9 cellular contexts compared by ENCODE assay signal in genomic region chr12:12384601-12385321, GRCh38.
DNase-seq lines count a peak whose midpoint lies in the region; ATAC-seq and TF ChIP-seq lines count a peak whose summit lies in the region.
"Had no signal": no experiment of that assay in that cellular context is flagged by ENCODE, and none has a peak within 500 bp of the region (broad histone marks: within the 10 kb centered on the region; RNA-seq: fewer than 3 reads in every experiment).

No MANE protein-coding gene starts in this region.

- peak overlapping the region; percentile 21; the same call in 1 of the 2 replicates for H3K9ac ChIP-seq in iPS-20b (ENCODE audit: low read depth, low read length)

- H3K4me1 ChIP-seq in iPS-20b (ENCODE audit: insufficient read depth, low read length), result peaks cover 23% of the 10 kb centered on the region; the same call in 1 of the 2 replicates

- peak; percentile 8 for DNase-seq in NCI-H1092 treated with DMSO at 0.1 percent for 48 hours (lab: John Stamatoyannopoulos, UW)
- DNase-seq in NCI-H1092 (lab: John Stamatoyannopoulos, UW), result no peak
- DNase-seq in activated T-cell treated with anti-CD3 and anti-CD28 coated beads for 48 hours (ENCODE audit: low read depth), result peak; percentile 43
- peak; percentile 11 for DNase-seq in stimulated activated CD8-positive, alpha-beta memory T cell treated with anti-CD3 and anti-CD28 coated beads, Interleukin-4, amount 100 ng/mL, for 24 hours (ENCODE audit: low read depth)
- no peak for DNase-seq in NCI-H2029 treated with DMSO at 0.1 percent for 48 hours (lab: John Stamatoyannopoulos, UW)
- DNase-seq in GM20000 (ENCODE audit: low spot score), result no peak
- DNase-seq: gastrocnemius medialis had no signal

- H3K27ac ChIP-seq in iPS-20b (ENCODE audit: low read length), result peak overlapping the region; percentile 24
- H3K27ac ChIP-seq: gastrocnemius medialis had no signal

- H3K36me3 ChIP-seq in iPS-20b (ENCODE audit: insufficient read depth, low read depth, low read length), result no peaks in the 10 kb centered on the region

- no peaks in the 10 kb centered on the region for H3K27me3 ChIP-seq in iPS-20b (ENCODE audit: insufficient read depth, low read length)
- H3K27me3 ChIP-seq: gastrocnemius medialis had no signal

- H3K9me3 ChIP-seq in iPS-20b (ENCODE audit: insufficient read depth, low read depth, low read length), result no peaks in the 10 kb centered on the region
- H3K9me3 ChIP-seq: gastrocnemius medialis had no signal

- H3K4me3 ChIP-seq in iPS-20b (ENCODE audit: low read length), result peak overlapping the region; percentile 22; the same call in 1 of the 2 replicates
- H3K4me3 ChIP-seq: gastrocnemius medialis had no signal

- TF ChIP-seq CTCF in GM20000 (IDR thresholded peaks at IDR 0.05; ENCODE audit: extremely low read depth, missing control alignments), result no peak

- ATAC-seq in HG03354 (IDR thresholded peaks at IDR 0.05; ENCODE audit: poor library complexity, severe bottlenecking, unreplicated experiment), result no peak
- ATAC-seq: gastrocnemius medialis had no signal

Comparison
In these comparisons a context has a peak if more than half of its experiments do, and no peak if none do; other contexts are left out.
1. DNase-seq: peak in NCI-H1092 treated with DMSO at 0.1 percent for 48 hours (single experiment), activated T-cell treated with anti-CD3 and anti-CD28 coated beads for 48 hours (single experiment) and stimulated activated CD8-positive, alpha-beta memory T cell treated with anti-CD3 and anti-CD28 coated beads, Interleukin-4, amount 100 ng/mL, for 24 hours (single experiment); none in NCI-H1092 (single experiment), NCI-H2029 treated with DMSO at 0.1 percent for 48 hours (single experiment) and GM20000 (single experiment).